19 cellular contexts compared by ENCODE assay signal in the genomic region with DNA sequence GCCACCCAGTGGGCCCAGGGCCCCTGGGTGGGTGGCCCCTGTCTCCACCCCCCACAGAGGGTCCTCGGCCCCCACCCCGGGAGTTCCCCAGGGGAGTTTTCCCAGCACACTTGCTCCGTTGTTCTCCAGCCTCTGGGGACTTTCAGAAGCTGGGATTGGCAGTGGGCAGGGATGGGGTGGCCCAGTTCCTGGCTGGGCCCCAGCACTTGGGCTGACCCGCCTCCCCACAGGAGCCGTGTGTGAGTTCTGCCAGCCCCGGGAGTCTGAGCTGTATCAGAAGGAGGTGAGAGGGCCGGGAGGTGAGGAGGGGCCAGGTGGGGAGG. TPM values are rescaled to one million over a fixed set of nuclear protein-coding genes. Genes with fewer than 3 reads are reported as not detected.
"Had no signal": no experiment of that assay in that cellular context is flagged by ENCODE, and none has a peak within 500 bp of the region (broad histone marks: within the 10 kb centered on the region; RNA-seq: fewer than 3 reads in every experiment).

No MANE protein-coding gene starts in this region.

- H3K9ac ChIP-seq: neural progenitor cell, parathyroid adenoma had no signal

- ATAC-seq: activated CD4-positive, CD25-positive, alpha-beta regulatory T cell treated with anti-CD3 and anti-CD28 coated beads, Interleukin-2, amount 50 U/mL, for 24 hours had no signal

- H3K79me2 ChIP-seq: parathyroid adenoma had no signal

- H2AFZ ChIP-seq: neural progenitor cell, parathyroid adenoma had no signal

- H3K4me3 Mint-ChIP-seq: activated naive CD8-positive, alpha-beta T cell treated with anti-CD3 and anti-CD28 coated beads for 36 hours; activated T-helper 1 cell treated with anti-CD3 and anti-CD28 coated beads, Interleukin-12 subunit alpha, Interleukin-12 subunit beta, Interleukin-2, Interleukin-4 antibody, amounts not matched to agents 30 ng/mL and 10 ng/mL and 1 ng/mL, durations not matched to agents 14 hours and 24 hours and 36 hours; brain; neural progenitor cell had no signal

- H3K27ac ChIP-seq: colonic mucosa, esophagus muscularis mucosa, neural progenitor cell, parathyroid adenoma, thyroid gland had no signal

- H3K4me3 ChIP-seq: colonic mucosa, esophagus muscularis mucosa, neural progenitor cell, thyroid gland had no signal

- H3K36me3 ChIP-seq: colonic mucosa, neural progenitor cell, thyroid gland had no signal

- DNase-seq: activated CD4-positive, alpha-beta T cell treated with anti-CD3 and anti-CD28 coated beads, Interleukin-2, amount 50 U/mL, for 1 hour; activated CD8-positive, alpha-beta memory T cell treated with anti-CD3 and anti-CD28 coated beads for 24 hours; activated naive CD8-positive, alpha-beta T cell treated with anti-CD3 and anti-CD28 coated beads for 36 hours; amygdala; central memory CD4-positive, alpha-beta T cell; hypothalamus; kidney glomerular epithelial cell; stimulated activated CD4-positive, alpha-beta T cell treated with anti-CD3 and anti-CD28 coated beads, Interleukin-12 subunit alpha, Interleukin-12 subunit beta, amount 100 ng/mL, for 4 hours; thyroid gland had no signal

- H3K9me3 ChIP-seq: colonic mucosa, esophagus muscularis mucosa, thyroid gland had no signal

- H3K4me2 ChIP-seq: neural progenitor cell had no signal

- H3K4me1 ChIP-seq: parathyroid adenoma had no signal

- H3K27ac Mint-ChIP-seq: activated T-helper 1 cell treated with anti-CD3 and anti-CD28 coated beads, Interleukin-12 subunit alpha, Interleukin-12 subunit beta, Interleukin-2, Interleukin-4 antibody, amounts not matched to agents 30 ng/mL and 10 ng/mL and 1 ng/mL, durations not matched to agents 14 hours and 24 hours and 36 hours; brain; neural progenitor cell had no signal

- H3K9me3 Mint-ChIP-seq: activated T-helper 1 cell treated with anti-CD3 and anti-CD28 coated beads, Interleukin-12 subunit alpha, Interleukin-12 subunit beta, Interleukin-2, Interleukin-4 antibody, amounts not matched to agents 30 ng/mL and 10 ng/mL and 1 ng/mL, durations not matched to agents 14 hours and 24 hours and 36 hours; neural progenitor cell had no signal

RNA-seq across cellular contexts. Expression of a gene that starts 2.0 kb away (rescaled TPM):
- total RNA-seq: glomerular endothelial cell, lower leg skin, mesenteric fat pad, thyroid gland had no signal

RNA-seq across cellular contexts. Expression of a gene that starts 15.9 kb away (rescaled TPM):
- total RNA-seq: colonic mucosa, esophagus muscularis mucosa, glomerular endothelial cell, mesenteric fat pad had no signal
